In the genomic region with DNA sequence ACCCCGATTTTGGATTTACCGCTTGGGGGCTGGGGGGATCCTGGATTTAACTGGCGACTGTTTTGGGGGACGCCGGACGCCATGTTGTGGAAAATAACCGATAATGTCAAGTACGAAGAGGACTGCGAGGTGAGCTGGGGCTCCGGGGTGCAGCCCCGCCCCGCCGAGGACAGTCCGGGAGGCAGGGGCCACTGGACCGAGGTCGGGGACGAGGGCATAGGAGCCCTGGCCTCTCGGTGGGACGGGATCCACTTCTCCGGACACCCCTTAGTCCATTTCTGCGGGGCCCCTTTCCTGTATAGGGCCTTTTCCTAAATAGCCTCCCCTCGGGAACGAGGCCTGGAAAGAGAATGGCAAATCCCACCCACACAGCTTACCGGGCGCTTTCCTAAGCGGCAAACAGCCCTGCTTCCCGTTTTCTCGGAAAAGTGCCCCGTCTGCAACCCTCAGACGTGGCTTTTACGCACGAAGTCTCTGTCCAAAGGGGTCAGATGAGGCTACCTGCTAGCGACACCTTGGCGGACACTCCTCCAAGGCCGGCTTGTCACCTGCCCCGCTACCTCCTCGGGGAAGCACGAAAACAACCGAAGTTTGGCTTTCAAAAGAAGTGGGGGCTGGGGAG, we compare ENCODE assay signal across 9 cellular contexts. TPM values are rescaled to one million over a fixed set of nuclear protein-coding genes. Genes with fewer than 3 reads are reported as not detected.
DNase-seq lines count a peak whose midpoint lies in the region; ATAC-seq and TF ChIP-seq lines count a peak whose summit lies in the region.
"Had no signal": no experiment of that assay in that cellular context is flagged by ENCODE, and none has a peak within 500 bp of the region (broad histone marks: within the 10 kb centered on the region; RNA-seq: fewer than 3 reads in every experiment).

No MANE protein-coding gene starts in this region.

- H3K36me3 Mint-ChIP-seq in CD14-positive monocyte (no peaks in the 10 kb centered on the region), endodermal cell (ENCODE audit: low read depth) (no peaks in the 10 kb centered on the region)
- no peaks in the 10 kb centered on the region for H3K36me3 Mint-ChIP-seq in CD8-positive, alpha-beta T cell

- no peak overlapping the region for H3K27ac ChIP-seq in endodermal cell (ENCODE audit: low read depth, low read length)
- no peak overlapping the region for H3K27ac ChIP-seq in ovary
- no peak overlapping the region for H3K27ac ChIP-seq in CD8-positive, alpha-beta T cell (ENCODE audit: low read depth, low read length)

- H3K27ac Mint-ChIP-seq in CD14-positive monocyte: no peak overlapping the region
- H3K27ac Mint-ChIP-seq in endodermal cell: no peak overlapping the region
- H3K27ac Mint-ChIP-seq in CD8-positive, alpha-beta T cell: no peak overlapping the region

- no peak for TF ChIP-seq EP300 in ovary (IDR thresholded peaks at IDR 0.05)

- H3K36me3 ChIP-seq in endodermal cell (ENCODE audit: control insufficient read depth, insufficient read depth, low read length) (no peaks in the 10 kb centered on the region), ovary (no peaks in the 10 kb centered on the region)
- H3K36me3 ChIP-seq in CD8-positive, alpha-beta T cell (ENCODE audit: insufficient read depth, low read length): no peaks in the 10 kb centered on the region

- CTCF ChIA-PET in CD8-positive, alpha-beta T cell (lab: Charles Lee): no interaction called here

- intact Hi-C loops in CD14-positive monocyte (cut with micrococcal nuclease): no loop called here
- intact Hi-C loops in ovary (cut with DNase I): no loop called here
- intact Hi-C loops in CD8-positive, alpha-beta T cell (cut with DNase I, micrococcal nuclease): no loop called here

- no peak for DNase-seq in CD14-positive monocyte (ENCODE audit: low spot score)
- DNase-seq in Jurkat, Clone E6-1 (ENCODE audit: low read depth, low spot score): no peak
- no peak for DNase-seq in endodermal cell
- no peak for DNase-seq in ovary
- DNase-seq in CD8-positive, alpha-beta T cell: no peak
- DNase-seq in NCI-H1436 treated with DMSO at 0.1 percent for 48 hours (lab: John Stamatoyannopoulos, UW): no peak
- DNase-seq: Kasumi-1 had no signal

- H3K9me3 Mint-ChIP-seq in CD14-positive monocyte (peaks cover 0 to 20% (median 7%) of the 10 kb centered on the region in 7 donors), endodermal cell (no peaks in the 10 kb centered on the region)
- H3K9me3 Mint-ChIP-seq in CD8-positive, alpha-beta T cell: no peaks in the 10 kb centered on the region

- H3K4me1 ChIP-seq in endodermal cell (ENCODE audit: control insufficient read depth, insufficient read depth, low read length) (peaks cover 12% of the 10 kb centered on the region), ovary (ENCODE audit: insufficient read depth) (peaks cover 7% of the 10 kb centered on the region)
- peaks cover 5% of the 10 kb centered on the region for H3K4me1 ChIP-seq in CD8-positive, alpha-beta T cell (ENCODE audit: insufficient read depth, low read length)

- TF ChIP-seq POLR2A in ovary (IDR thresholded peaks at IDR 0.05): no peak

- H3K4me3 Mint-ChIP-seq in CD14-positive monocyte (peak overlapping the region; percentile 20 to 87), endodermal cell (peak overlapping the region; percentile 59)
- H3K4me3 Mint-ChIP-seq in CD8-positive, alpha-beta T cell: no peak overlapping the region

- no peaks in the 10 kb centered on the region for H3K9me3 ChIP-seq in endodermal cell (ENCODE audit: control insufficient read depth, low read length)
- no peaks in the 10 kb centered on the region for H3K9me3 ChIP-seq in ovary
- no peaks in the 10 kb centered on the region for H3K9me3 ChIP-seq in CD8-positive, alpha-beta T cell (ENCODE audit: low read length)

- no peak for TF ChIP-seq CTCF in CD14-positive monocyte (IDR thresholded peaks at IDR 0.05)
- TF ChIP-seq CTCF in endodermal cell (conservative IDR thresholded peaks at IDR 0.05): no peak
- TF ChIP-seq CTCF in ovary (IDR thresholded peaks at IDR 0.05): no peak
- no peak for TF ChIP-seq CTCF in CD8-positive, alpha-beta T cell (IDR thresholded peaks at IDR 0.05)

- peak overlapping the region; percentile 85 for H3K4me3 ChIP-seq in Jurkat, Clone E6-1 (ENCODE audit: low read length)
- H3K4me3 ChIP-seq in endodermal cell (ENCODE audit: low read length): peak overlapping the region; percentile 81
- peak overlapping the region; percentile 30 for H3K4me3 ChIP-seq in ovary
- H3K4me3 ChIP-seq in CD8-positive, alpha-beta T cell (ENCODE audit: low read depth, low read length): no peak overlapping the region

- peaks cover 16% of the 10 kb centered on the region for H3K4me1 Mint-ChIP-seq in CD14-positive monocyte
- peaks cover 36% of the 10 kb centered on the region for H3K4me1 Mint-ChIP-seq in endodermal cell
- H3K4me1 Mint-ChIP-seq in CD8-positive, alpha-beta T cell (ENCODE audit: low read depth): peaks cover 8% of the 10 kb centered on the region

- H3K27me3 ChIP-seq in endodermal cell (ENCODE audit: control insufficient read depth, insufficient read depth, low read length, poor library complexity, severe bottlenecking): peaks cover 94% of the 10 kb centered on the region
- no peaks in the 10 kb centered on the region for H3K27me3 ChIP-seq in ovary
- peaks cover 10% of the 10 kb centered on the region for H3K27me3 ChIP-seq in CD8-positive, alpha-beta T cell (ENCODE audit: insufficient read depth, low read length)

- peaks cover 89 to 100% (median 90%) of the 10 kb centered on the region in 3 donors for H3K27me3 Mint-ChIP-seq in CD14-positive monocyte (ENCODE audit: low read depth in 3 of 3)
- H3K27me3 Mint-ChIP-seq in endodermal cell (ENCODE audit: insufficient read depth): peaks cover 93% of the 10 kb centered on the region
- H3K27me3 Mint-ChIP-seq in CD8-positive, alpha-beta T cell (ENCODE audit: low read depth): peaks cover 38% of the 10 kb centered on the region

- 0 to 1% methylated on average over 23 to 39 of the region's 39 CpGs for WGBS in endodermal cell (ENCODE audit: insufficient coverage in 1 of 2, insufficient read length in 1 of 2), 2 experiments
- 1% methylated on average over 39 of the region's 39 CpGs for WGBS in ovary, 3 donors

- H3K9ac ChIP-seq in endodermal cell (ENCODE audit: extremely low read depth, low read length, poor library complexity, severe bottlenecking): no peak overlapping the region

- ATAC-seq in GM18858 (IDR thresholded peaks at IDR 0.05; ENCODE audit: unreplicated experiment): no peak
- no peak for ATAC-seq in CD8-positive, alpha-beta T cell
- no peak for ATAC-seq in GM18502 (IDR thresholded peaks at IDR 0.05; ENCODE audit: poor library complexity, unreplicated experiment)

- POLR2A ChIA-PET in CD8-positive, alpha-beta T cell (lab: Charles Lee): no interaction called here

RNA-seq across cellular contexts. Expression of gene TFAP2C, which starts 0.5 kb away (rescaled TPM):
- polyA plus RNA-seq in CD14-positive monocyte: not detected
- 1.4 TPM for polyA plus RNA-seq in Jurkat, Clone E6-1 (2012; ENCODE audit: insufficient read depth, insufficient read length)
- 1 to 10 TPM in 1 of 2 donors, under 1 TPM in 1; 0.31 to 1.8 TPM for total RNA-seq in endodermal cell
- polyA plus RNA-seq in endodermal cell (2013, experiment 1 of 2): 15.0 TPM
- 15.4 TPM for polyA plus RNA-seq in endodermal cell (2013, experiment 2 of 2)
- total RNA-seq in ovary: 1 to 10 TPM in 4 of 7 donors, under 1 TPM in 3; 0.23 to 7.7 (median 1.1) TPM
- under 1 TPM; 0.18 TPM for polyA plus RNA-seq in ovary
- total RNA-seq in CD8-positive, alpha-beta T cell: not detected
